In the genomic region with DNA sequence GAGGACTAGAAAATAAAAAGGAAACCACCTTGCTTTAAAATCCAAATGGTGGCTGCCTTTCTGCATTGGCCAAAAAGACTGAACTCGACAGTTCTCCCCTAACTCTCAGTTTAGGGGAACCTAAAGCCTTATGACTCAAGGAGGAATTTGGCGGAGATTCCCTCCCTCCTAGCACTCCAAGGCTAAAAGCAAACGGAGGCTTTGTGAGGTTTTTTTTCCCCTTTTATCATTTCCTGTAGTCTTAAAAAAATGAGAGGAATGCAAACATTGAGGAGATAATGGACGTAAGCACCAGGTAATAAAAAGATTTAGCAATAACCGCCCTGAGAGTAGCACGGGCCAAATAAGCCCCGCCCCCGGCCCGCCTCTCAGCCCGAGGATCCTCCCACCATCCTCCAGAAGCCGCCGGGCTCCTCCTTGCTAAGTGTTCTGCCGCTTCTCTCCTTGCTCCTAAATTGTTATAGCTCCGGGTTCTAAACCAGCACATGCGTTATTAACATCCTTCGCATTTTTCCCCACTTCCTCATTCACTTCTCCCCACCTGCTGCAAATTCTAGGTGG, we compare ENCODE assay signal across 1 cellular context.
TF ChIP-seq lines count a peak whose summit lies in the region.

No MANE protein-coding gene starts in this region.

TF ChIP-seq in HEK293, 187 proteins besides CTCF, POLR2A, EP300 and RAD21 (continued from another document and continues in another):
- TF ChIP-seq, protein P1, sequence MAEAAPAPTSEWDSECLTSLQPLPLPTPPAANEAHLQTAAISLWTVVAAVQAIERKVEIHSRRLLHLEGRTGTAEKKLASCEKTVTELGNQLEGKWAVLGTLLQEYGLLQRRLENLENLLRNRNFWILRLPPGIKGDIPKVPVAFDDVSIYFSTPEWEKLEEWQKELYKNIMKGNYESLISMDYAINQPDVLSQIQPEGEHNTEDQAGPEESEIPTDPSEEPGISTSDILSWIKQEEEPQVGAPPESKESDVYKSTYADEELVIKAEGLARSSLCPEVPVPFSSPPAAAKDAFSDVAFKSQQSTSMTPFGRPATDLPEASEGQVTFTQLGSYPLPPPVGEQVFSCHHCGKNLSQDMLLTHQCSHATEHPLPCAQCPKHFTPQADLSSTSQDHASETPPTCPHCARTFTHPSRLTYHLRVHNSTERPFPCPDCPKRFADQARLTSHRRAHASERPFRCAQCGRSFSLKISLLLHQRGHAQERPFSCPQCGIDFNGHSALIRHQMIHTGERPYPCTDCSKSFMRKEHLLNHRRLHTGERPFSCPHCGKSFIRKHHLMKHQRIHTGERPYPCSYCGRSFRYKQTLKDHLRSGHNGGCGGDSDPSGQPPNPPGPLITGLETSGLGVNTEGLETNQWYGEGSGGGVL (tag by site-specific recombination; IDR thresholded peaks at IDR 0.05): no peak
- TF ChIP-seq, protein P2, sequence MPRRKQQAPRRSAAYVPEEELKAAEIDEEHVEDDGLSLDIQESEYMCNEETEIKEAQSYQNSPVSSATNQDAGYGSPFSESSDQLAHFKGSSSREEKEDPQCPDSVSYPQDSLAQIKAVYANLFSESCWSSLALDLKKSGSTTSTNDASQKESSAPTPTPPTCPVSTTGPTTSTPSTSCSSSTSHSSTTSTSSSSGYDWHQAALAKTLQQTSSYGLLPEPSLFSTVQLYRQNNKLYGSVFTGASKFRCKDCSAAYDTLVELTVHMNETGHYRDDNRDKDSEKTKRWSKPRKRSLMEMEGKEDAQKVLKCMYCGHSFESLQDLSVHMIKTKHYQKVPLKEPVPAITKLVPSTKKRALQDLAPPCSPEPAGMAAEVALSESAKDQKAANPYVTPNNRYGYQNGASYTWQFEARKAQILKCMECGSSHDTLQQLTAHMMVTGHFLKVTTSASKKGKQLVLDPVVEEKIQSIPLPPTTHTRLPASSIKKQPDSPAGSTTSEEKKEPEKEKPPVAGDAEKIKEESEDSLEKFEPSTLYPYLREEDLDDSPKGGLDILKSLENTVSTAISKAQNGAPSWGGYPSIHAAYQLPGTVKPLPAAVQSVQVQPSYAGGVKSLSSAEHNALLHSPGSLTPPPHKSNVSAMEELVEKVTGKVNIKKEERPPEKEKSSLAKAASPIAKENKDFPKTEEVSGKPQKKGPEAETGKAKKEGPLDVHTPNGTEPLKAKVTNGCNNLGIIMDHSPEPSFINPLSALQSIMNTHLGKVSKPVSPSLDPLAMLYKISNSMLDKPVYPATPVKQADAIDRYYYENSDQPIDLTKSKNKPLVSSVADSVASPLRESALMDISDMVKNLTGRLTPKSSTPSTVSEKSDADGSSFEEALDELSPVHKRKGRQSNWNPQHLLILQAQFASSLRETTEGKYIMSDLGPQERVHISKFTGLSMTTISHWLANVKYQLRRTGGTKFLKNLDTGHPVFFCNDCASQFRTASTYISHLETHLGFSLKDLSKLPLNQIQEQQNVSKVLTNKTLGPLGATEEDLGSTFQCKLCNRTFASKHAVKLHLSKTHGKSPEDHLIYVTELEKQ (tag by site-specific recombination; IDR thresholded peaks at IDR 0.05; ENCODE audit: borderline replicate concordance): 0 out of 2 replicates have a peak, but pooled peaks have one; percentile 39
- TF ChIP-seq ZNF248 (tag by site-specific recombination; IDR thresholded peaks at IDR 0.05): no peak
- TF ChIP-seq, protein P3, sequence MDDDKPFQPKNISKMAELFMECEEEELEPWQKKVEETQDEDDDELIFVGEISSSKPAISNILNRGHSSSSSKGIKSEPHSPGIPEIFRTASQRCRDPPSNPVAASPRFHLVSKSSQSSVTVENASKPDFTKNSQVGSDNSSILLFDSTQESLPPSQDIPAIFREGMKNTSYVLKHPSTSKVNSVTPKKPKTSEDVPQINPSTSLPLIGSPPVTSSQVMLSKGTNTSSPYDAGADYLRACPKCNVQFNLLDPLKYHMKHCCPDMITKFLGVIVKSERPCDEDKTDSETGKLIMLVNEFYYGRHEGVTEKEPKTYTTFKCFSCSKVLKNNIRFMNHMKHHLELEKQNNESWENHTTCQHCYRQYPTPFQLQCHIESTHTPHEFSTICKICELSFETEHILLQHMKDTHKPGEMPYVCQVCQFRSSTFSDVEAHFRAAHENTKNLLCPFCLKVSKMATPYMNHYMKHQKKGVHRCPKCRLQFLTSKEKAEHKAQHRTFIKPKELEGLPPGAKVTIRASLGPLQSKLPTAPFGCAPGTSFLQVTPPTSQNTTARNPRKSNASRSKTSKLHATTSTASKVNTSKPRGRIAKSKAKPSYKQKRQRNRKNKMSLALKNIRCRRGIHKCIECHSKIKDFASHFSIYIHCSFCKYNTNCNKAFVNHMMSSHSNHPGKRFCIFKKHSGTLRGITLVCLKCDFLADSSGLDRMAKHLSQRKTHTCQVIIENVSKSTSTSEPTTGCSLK (tag by site-specific recombination; IDR thresholded peaks at IDR 0.05): no peak
- TF ChIP-seq, protein P4, sequence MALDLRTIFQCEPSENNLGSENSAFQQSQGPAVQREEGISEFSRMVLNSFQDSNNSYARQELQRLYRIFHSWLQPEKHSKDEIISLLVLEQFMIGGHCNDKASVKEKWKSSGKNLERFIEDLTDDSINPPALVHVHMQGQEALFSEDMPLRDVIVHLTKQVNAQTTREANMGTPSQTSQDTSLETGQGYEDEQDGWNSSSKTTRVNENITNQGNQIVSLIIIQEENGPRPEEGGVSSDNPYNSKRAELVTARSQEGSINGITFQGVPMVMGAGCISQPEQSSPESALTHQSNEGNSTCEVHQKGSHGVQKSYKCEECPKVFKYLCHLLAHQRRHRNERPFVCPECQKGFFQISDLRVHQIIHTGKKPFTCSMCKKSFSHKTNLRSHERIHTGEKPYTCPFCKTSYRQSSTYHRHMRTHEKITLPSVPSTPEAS (tag by site-specific recombination; IDR thresholded peaks at IDR 0.05): no peak
- TF ChIP-seq GLI4 (tag by site-specific recombination; IDR thresholded peaks at IDR 0.05): no peak
- no peak for TF ChIP-seq ZBTB17 (tag by site-specific recombination; IDR thresholded peaks at IDR 0.05)
- no peak for TF ChIP-seq ZNF610 (tag by site-specific recombination; IDR thresholded peaks at IDR 0.05; ENCODE audit: borderline replicate concordance)
- TF ChIP-seq ZNF114 (tag by site-specific recombination; IDR thresholded peaks at IDR 0.05): no peak
- TF ChIP-seq ZNF785 (tag by site-specific recombination; IDR thresholded peaks at IDR 0.05): no peak
- TF ChIP-seq TRIM28 (IDR thresholded peaks at IDR 0.05; ENCODE audit: borderline replicate concordance, low read length): no peak
- peak; percentile 70 for TF ChIP-seq ZNF843 (tag by site-specific recombination; IDR thresholded peaks at IDR 0.05)
- no peak for TF ChIP-seq SCRT1 (tag by site-specific recombination; IDR thresholded peaks at IDR 0.05; ENCODE audit: borderline replicate concordance)
- TF ChIP-seq ZNF155 (tag by site-specific recombination; IDR thresholded peaks at IDR 0.05): no peak
- TF ChIP-seq ZNF549 (tag by site-specific recombination; IDR thresholded peaks at IDR 0.05): no peak
- peak; percentile 78; the same call in 1 of the 2 replicates for TF ChIP-seq ZNF600 (tag by site-specific recombination; IDR thresholded peaks at IDR 0.05)
- peak; percentile 11; the same call in 1 of the 2 replicates for TF ChIP-seq IKZF3 (tag by site-specific recombination; IDR thresholded peaks at IDR 0.05)
- TF ChIP-seq, protein P5, sequence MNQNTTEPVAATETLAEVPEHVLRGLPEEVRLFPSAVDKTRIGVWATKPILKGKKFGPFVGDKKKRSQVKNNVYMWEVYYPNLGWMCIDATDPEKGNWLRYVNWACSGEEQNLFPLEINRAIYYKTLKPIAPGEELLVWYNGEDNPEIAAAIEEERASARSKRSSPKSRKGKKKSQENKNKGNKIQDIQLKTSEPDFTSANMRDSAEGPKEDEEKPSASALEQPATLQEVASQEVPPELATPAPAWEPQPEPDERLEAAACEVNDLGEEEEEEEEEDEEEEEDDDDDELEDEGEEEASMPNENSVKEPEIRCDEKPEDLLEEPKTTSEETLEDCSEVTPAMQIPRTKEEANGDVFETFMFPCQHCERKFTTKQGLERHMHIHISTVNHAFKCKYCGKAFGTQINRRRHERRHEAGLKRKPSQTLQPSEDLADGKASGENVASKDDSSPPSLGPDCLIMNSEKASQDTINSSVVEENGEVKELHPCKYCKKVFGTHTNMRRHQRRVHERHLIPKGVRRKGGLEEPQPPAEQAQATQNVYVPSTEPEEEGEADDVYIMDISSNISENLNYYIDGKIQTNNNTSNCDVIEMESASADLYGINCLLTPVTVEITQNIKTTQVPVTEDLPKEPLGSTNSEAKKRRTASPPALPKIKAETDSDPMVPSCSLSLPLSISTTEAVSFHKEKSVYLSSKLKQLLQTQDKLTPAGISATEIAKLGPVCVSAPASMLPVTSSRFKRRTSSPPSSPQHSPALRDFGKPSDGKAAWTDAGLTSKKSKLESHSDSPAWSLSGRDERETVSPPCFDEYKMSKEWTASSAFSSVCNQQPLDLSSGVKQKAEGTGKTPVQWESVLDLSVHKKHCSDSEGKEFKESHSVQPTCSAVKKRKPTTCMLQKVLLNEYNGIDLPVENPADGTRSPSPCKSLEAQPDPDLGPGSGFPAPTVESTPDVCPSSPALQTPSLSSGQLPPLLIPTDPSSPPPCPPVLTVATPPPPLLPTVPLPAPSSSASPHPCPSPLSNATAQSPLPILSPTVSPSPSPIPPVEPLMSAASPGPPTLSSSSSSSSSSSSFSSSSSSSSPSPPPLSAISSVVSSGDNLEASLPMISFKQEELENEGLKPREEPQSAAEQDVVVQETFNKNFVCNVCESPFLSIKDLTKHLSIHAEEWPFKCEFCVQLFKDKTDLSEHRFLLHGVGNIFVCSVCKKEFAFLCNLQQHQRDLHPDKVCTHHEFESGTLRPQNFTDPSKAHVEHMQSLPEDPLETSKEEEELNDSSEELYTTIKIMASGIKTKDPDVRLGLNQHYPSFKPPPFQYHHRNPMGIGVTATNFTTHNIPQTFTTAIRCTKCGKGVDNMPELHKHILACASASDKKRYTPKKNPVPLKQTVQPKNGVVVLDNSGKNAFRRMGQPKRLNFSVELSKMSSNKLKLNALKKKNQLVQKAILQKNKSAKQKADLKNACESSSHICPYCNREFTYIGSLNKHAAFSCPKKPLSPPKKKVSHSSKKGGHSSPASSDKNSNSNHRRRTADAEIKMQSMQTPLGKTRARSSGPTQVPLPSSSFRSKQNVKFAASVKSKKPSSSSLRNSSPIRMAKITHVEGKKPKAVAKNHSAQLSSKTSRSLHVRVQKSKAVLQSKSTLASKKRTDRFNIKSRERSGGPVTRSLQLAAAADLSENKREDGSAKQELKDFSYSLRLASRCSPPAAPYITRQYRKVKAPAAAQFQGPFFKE (tag by site-specific recombination; IDR thresholded peaks at IDR 0.05; ENCODE audit: borderline replicate concordance): no peak
- TF ChIP-seq, protein P6, sequence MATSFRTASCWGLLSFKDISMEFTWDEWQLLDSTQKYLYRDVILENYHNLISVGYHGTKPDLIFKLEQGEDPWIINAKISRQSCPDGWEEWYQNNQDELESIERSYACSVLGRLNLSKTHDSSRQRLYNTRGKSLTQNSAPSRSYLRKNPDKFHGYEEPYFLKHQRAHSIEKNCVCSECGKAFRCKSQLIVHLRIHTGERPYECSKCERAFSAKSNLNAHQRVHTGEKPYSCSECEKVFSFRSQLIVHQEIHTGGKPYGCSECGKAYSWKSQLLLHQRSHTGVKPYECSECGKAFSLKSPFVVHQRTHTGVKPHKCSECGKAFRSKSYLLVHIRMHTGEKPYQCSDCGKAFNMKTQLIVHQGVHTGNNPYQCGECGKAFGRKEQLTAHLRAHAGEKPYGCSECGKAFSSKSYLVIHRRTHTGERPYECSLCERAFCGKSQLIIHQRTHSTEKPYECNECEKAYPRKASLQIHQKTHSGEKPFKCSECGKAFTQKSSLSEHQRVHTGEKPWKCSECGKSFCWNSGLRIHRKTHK (tag by site-specific recombination; IDR thresholded peaks at IDR 0.05): no peak
- TF ChIP-seq, protein P7, sequence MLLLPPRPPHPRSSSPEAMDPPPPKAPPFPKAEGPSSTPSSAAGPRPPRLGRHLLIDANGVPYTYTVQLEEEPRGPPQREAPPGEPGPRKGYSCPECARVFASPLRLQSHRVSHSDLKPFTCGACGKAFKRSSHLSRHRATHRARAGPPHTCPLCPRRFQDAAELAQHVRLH (tag by site-specific recombination; IDR thresholded peaks at IDR 0.05): no peak
- TF ChIP-seq, protein P8, sequence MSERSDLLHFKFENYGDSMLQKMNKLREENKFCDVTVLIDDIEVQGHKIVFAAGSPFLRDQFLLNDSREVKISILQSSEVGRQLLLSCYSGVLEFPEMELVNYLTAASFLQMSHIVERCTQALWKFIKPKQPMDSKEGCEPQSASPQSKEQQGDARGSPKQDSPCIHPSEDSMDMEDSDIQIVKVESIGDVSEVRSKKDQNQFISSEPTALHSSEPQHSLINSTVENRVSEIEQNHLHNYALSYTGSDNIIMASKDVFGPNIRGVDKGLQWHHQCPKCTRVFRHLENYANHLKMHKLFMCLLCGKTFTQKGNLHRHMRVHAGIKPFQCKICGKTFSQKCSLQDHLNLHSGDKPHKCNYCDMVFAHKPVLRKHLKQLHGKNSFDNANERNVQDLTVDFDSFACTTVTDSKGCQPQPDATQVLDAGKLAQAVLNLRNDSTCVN (tag by site-specific recombination; optimal IDR thresholded peaks at IDR 0.05): no peak
- 0 out of 2 replicates have a peak, but pooled peaks have one; percentile 6 for TF ChIP-seq ZNF10 (tag by site-specific recombination; IDR thresholded peaks at IDR 0.05)
- TF ChIP-seq, protein P9, sequence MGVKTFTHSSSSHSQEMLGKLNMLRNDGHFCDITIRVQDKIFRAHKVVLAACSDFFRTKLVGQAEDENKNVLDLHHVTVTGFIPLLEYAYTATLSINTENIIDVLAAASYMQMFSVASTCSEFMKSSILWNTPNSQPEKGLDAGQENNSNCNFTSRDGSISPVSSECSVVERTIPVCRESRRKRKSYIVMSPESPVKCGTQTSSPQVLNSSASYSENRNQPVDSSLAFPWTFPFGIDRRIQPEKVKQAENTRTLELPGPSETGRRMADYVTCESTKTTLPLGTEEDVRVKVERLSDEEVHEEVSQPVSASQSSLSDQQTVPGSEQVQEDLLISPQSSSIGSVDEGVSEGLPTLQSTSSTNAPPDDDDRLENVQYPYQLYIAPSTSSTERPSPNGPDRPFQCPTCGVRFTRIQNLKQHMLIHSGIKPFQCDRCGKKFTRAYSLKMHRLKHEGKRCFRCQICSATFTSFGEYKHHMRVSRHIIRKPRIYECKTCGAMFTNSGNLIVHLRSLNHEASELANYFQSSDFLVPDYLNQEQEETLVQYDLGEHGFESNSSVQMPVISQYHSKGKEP (tag by site-specific recombination; IDR thresholded peaks at IDR 0.05): peak; percentile 40; the same call in 1 of the 2 replicates
- TF ChIP-seq ZNF768 (tag by site-specific recombination; IDR thresholded peaks at IDR 0.05): no peak
- TF ChIP-seq ZNF621 (tag by site-specific recombination; IDR thresholded peaks at IDR 0.05): no peak
- no peak for TF ChIP-seq ZNF654 (tag by site-specific recombination; IDR thresholded peaks at IDR 0.05; ENCODE audit: low read depth)
- no peak for TF ChIP-seq ZNF548 (tag by site-specific recombination; IDR thresholded peaks at IDR 0.05)
- no peak for TF ChIP-seq ZNF777 (tag by site-specific recombination; IDR thresholded peaks at IDR 0.05; ENCODE audit: borderline replicate concordance)
- TF ChIP-seq PRDM1 (tag by site-specific recombination; IDR thresholded peaks at IDR 0.05): no peak
- TF ChIP-seq, protein P10, sequence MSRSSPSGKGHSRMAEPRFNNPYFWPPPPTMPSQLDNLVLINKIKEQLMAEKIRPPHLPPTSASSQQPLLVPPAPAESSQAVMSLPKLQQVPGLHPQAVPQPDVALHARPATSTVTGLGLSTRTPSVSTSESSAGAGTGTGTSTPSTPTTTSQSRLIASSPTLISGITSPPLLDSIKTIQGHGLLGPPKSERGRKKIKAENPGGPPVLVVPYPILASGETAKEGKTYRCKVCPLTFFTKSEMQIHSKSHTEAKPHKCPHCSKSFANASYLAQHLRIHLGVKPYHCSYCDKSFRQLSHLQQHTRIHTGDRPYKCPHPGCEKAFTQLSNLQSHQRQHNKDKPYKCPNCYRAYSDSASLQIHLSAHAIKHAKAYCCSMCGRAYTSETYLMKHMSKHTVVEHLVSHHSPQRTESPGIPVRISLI (tag by site-specific recombination; IDR thresholded peaks at IDR 0.05): peak; percentile 88
- TF ChIP-seq GLIS2 (tag by site-specific recombination; IDR thresholded peaks at IDR 0.05): no peak
- TF ChIP-seq ZNF404 (tag by site-specific recombination; IDR thresholded peaks at IDR 0.05): no peak
- no peak for TF ChIP-seq ZNF433 (tag by site-specific recombination; IDR thresholded peaks at IDR 0.05; ENCODE audit: low read depth)
- TF ChIP-seq KLF8 (tag by site-specific recombination; IDR thresholded peaks at IDR 0.05): peak; percentile 70
